Comparison of ENCODE assay signal across 1 cellular context in the genomic region with DNA sequence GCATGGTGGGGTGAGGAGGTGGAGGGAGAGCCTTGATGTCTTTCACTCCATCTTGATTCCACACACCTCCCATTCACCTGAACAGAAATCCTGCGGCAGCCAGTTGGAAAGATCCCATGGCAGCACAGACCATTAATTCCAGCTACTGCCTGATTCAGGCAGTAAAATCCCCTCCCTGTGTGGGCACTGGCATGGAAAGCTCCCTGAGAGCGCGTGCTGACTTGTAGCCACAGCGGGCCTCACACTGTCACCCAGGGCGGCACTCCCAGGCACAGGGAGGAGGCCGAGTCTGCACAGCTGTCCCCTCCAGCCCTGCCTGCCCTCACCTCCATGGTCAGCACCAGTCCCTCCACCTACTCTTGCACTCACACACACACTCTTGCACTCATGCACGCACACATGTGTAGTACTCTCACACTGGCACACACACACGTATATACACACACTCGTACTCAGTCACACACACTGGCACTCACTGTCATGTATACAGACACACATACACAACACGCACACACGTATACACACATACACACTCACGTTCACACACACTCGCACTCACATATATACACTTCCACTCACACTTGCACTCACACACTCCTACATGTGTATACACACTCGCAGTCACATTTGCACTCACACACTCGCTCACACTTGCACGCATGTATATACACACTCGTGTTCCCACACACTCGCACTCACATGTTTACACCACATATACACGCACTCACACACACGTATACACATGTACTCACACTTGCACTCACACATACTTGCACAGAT.
TF ChIP-seq lines count a peak whose summit lies in the region.

No MANE protein-coding gene starts in this region.

TF ChIP-seq in GM12878, 131 proteins besides CTCF, POLR2A, EP300 and RAD21:
- TF ChIP-seq POLR2AphosphoS2 (IDR thresholded peaks at IDR 0.05; ENCODE audit: low read depth, low read length) (no peak), CREB1 (IDR thresholded peaks at IDR 0.05; ENCODE audit: low read depth) (no peak), GATAD2B (conservative IDR thresholded peaks at IDR 0.05; ENCODE audit: low read depth) (no peak), NFIC (IDR thresholded peaks at IDR 0.05; ENCODE audit: low read depth, low read length) (0 out of 2 replicates have a peak, but pooled peaks have one; percentile 29), NR2C2 (IDR thresholded peaks at IDR 0.05; ENCODE audit: borderline replicate concordance, control insufficient read depth, insufficient read length, low read depth) (no peak)
- TF ChIP-seq, protein P1, sequence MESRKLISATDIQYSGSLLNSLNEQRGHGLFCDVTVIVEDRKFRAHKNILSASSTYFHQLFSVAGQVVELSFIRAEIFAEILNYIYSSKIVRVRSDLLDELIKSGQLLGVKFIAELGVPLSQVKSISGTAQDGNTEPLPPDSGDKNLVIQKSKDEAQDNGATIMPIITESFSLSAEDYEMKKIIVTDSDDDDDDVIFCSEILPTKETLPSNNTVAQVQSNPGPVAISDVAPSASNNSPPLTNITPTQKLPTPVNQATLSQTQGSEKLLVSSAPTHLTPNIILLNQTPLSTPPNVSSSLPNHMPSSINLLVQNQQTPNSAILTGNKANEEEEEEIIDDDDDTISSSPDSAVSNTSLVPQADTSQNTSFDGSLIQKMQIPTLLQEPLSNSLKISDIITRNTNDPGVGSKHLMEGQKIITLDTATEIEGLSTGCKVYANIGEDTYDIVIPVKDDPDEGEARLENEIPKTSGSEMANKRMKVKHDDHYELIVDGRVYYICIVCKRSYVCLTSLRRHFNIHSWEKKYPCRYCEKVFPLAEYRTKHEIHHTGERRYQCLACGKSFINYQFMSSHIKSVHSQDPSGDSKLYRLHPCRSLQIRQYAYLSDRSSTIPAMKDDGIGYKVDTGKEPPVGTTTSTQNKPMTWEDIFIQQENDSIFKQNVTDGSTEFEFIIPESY (IDR thresholded peaks at IDR 0.05): no peak
- TF ChIP-seq, protein P2, sequence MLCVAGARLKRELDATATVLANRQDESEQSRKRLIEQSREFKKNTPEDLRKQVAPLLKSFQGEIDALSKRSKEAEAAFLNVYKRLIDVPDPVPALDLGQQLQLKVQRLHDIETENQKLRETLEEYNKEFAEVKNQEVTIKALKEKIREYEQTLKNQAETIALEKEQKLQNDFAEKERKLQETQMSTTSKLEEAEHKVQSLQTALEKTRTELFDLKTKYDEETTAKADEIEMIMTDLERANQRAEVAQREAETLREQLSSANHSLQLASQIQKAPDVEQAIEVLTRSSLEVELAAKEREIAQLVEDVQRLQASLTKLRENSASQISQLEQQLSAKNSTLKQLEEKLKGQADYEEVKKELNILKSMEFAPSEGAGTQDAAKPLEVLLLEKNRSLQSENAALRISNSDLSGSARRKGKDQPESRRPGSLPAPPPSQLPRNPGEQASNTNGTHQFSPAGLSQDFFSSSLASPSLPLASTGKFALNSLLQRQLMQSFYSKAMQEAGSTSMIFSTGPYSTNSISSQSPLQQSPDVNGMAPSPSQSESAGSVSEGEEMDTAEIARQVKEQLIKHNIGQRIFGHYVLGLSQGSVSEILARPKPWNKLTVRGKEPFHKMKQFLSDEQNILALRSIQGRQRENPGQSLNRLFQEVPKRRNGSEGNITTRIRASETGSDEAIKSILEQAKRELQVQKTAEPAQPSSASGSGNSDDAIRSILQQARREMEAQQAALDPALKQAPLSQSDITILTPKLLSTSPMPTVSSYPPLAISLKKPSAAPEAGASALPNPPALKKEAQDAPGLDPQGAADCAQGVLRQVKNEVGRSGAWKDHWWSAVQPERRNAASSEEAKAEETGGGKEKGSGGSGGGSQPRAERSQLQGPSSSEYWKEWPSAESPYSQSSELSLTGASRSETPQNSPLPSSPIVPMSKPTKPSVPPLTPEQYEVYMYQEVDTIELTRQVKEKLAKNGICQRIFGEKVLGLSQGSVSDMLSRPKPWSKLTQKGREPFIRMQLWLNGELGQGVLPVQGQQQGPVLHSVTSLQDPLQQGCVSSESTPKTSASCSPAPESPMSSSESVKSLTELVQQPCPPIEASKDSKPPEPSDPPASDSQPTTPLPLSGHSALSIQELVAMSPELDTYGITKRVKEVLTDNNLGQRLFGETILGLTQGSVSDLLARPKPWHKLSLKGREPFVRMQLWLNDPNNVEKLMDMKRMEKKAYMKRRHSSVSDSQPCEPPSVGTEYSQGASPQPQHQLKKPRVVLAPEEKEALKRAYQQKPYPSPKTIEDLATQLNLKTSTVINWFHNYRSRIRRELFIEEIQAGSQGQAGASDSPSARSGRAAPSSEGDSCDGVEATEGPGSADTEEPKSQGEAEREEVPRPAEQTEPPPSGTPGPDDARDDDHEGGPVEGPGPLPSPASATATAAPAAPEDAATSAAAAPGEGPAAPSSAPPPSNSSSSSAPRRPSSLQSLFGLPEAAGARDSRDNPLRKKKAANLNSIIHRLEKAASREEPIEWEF (IDR thresholded peaks at IDR 0.05; ENCODE audit: insufficient replicate concordance, low read depth, low read length): no peak
- TF ChIP-seq, protein P3, sequence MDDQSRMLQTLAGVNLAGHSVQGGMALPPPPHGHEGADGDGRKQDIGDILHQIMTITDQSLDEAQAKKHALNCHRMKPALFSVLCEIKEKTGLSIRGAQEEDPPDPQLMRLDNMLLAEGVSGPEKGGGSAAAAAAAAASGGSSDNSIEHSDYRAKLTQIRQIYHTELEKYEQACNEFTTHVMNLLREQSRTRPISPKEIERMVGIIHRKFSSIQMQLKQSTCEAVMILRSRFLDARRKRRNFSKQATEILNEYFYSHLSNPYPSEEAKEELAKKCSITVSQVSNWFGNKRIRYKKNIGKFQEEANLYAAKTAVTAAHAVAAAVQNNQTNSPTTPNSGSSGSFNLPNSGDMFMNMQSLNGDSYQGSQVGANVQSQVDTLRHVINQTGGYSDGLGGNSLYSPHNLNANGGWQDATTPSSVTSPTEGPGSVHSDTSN (IDR thresholded peaks at IDR 0.05; ENCODE audit: insufficient replicate concordance, low read depth, low read length): peak; percentile 38
- TF ChIP-seq, protein P4, sequence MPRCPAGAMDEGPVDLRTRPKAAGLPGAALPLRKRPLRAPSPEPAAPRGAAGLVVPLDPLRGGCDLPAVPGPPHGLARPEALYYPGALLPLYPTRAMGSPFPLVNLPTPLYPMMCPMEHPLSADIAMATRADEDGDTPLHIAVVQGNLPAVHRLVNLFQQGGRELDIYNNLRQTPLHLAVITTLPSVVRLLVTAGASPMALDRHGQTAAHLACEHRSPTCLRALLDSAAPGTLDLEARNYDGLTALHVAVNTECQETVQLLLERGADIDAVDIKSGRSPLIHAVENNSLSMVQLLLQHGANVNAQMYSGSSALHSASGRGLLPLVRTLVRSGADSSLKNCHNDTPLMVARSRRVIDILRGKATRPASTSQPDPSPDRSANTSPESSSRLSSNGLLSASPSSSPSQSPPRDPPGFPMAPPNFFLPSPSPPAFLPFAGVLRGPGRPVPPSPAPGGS (IDR thresholded peaks at IDR 0.05; ENCODE audit: borderline replicate concordance, insufficient read depth, low read depth, low read length, poor library complexity, severe bottlenecking): peak; percentile 89
